1 cellular context compared by ENCODE assay signal in genomic region chr17:42017866-42018200, GRCh38.
A peak's percentile ranks its signal among the peaks of the same experiment; 100 is the strongest.
TF ChIP-seq lines count a peak whose summit lies in the region.

No MANE protein-coding gene starts in this region.

TF ChIP-seq in K562, 482 proteins besides CTCF, POLR2A, EP300 and RAD21 (continued from another document):
- no peak for TF ChIP-seq MYNN (IDR thresholded peaks at IDR 0.05)
- no peak for TF ChIP-seq MYNN (CRISPR knock-in tag; IDR thresholded peaks at IDR 0.05)
- 0 out of 4 replicates have a peak, but pooled peaks of 1 of the 2 experiments have one; percentile 47 for TF ChIP-seq TRIM24 (IDR thresholded peaks at IDR 0.05)
- TF ChIP-seq IRF9 (tag; IDR thresholded peaks at IDR 0.05), result no peak
- TF ChIP-seq SRSF3 (IDR thresholded peaks at IDR 0.05; ENCODE audit: insufficient read depth, low read length), result no peak
- no peak for TF ChIP-seq GTF2E2 (tag; IDR thresholded peaks at IDR 0.05)
- TF ChIP-seq MXI1 (IDR thresholded peaks at IDR 0.05; ENCODE audit: low read depth, low read length), result 0 out of 2 replicates have a peak, but pooled peaks have one; percentile 3
